ENCODE assay signal across 9 cellular contexts in the genomic region with DNA sequence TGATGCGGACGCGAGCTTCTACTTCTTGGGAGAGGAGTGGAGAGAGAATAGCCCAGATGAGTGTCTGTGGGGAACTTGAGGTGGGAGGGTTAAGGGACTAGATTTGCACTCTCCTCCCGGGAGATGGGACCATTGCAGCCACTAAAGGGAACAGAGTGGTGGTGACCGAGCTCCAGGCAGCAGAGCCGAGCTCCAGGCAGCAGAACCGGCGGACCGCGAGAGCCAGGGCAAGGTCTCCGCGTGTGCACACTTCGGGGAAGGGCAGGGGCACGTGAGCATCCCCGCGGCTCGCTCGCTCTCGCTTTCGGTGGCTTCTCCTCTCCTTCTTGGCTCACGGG. TPM values are rescaled to one million over a fixed set of nuclear protein-coding genes. Genes with fewer than 3 reads are reported as not detected.
DNase-seq lines count a peak whose midpoint lies in the region; ATAC-seq and TF ChIP-seq lines count a peak whose summit lies in the region.
"Had no signal": no experiment of that assay in that cellular context is flagged by ENCODE, and none has a peak within 500 bp of the region (broad histone marks: within the 10 kb centered on the region; RNA-seq: fewer than 3 reads in every experiment).

No MANE protein-coding gene starts in this region.

- TF ChIP-seq POLR2A in esophagus muscularis mucosa (IDR thresholded peaks at IDR 0.05; ENCODE audit: low read depth) = no peak

- no peaks in the 10 kb centered on the region for H3K79me2 ChIP-seq in osteoblast (ENCODE audit: insufficient read depth, low read length)

- no peak overlapping the region for H3K27ac ChIP-seq in CD8-positive, alpha-beta T cell (ENCODE audit: low read depth, low read length)
- H3K27ac ChIP-seq in esophagus muscularis mucosa (replicated peaks in 1 of 4) (no peak overlapping the region), osteoblast (ENCODE audit: low read depth, low read length) (no peak overlapping the region)

- H3K9ac ChIP-seq in NT2/D1 (ENCODE audit: insufficient read length, low read depth) = peak overlapping the region; percentile 99

- H3K36me3 Mint-ChIP-seq in CD8-positive, alpha-beta T cell = no peaks in the 10 kb centered on the region

- peaks cover 54% of the 10 kb centered on the region for H3K27me3 Mint-ChIP-seq in CD8-positive, alpha-beta T cell (ENCODE audit: low read depth)

- no peaks in the 10 kb centered on the region for H3K9me3 Mint-ChIP-seq in CD8-positive, alpha-beta T cell

- H3K9me3 ChIP-seq in CD8-positive, alpha-beta T cell (ENCODE audit: low read length) = no peaks in the 10 kb centered on the region
- H3K9me3 ChIP-seq in NT2/D1 (ENCODE audit: insufficient read depth, low read length) (no peaks in the 10 kb centered on the region), esophagus muscularis mucosa (no peaks in the 10 kb centered on the region), osteoblast (ENCODE audit: low read depth, low read length) (no peaks in the 10 kb centered on the region)

- intact Hi-C loops in CD8-positive, alpha-beta T cell (cut with DNase I, micrococcal nuclease) = no loop called here
- intact Hi-C loops in esophagus muscularis mucosa (cut with DNase I) = no loop called here

- peak overlapping the region; percentile 37 for H3K4me3 ChIP-seq in CD8-positive, alpha-beta T cell (ENCODE audit: low read depth, low read length)
- H3K4me3 ChIP-seq in NT2/D1 (ENCODE audit: insufficient read length, low read depth) (peak overlapping the region; percentile 80), esophagus muscularis mucosa (peak overlapping the region; percentile 60 to 69 (median 62)), osteoblast (ENCODE audit: insufficient read depth, low read length) (peak overlapping the region; percentile 49)

- peak overlapping the region; percentile 73 for H3K4me3 Mint-ChIP-seq in CD8-positive, alpha-beta T cell

- no peak for TF ChIP-seq EP300 in esophagus muscularis mucosa (IDR thresholded peaks at IDR 0.05)

- DNase-seq in CD8-positive, alpha-beta T cell = no peak
- no peak for DNase-seq in NT2/D1 (ENCODE audit: low read depth, low spot score)
- DNase-seq in esophagus muscularis mucosa (ENCODE audit: extremely low spot score) = no peak
- DNase-seq in osteoblast (ENCODE audit: insufficient read length, low spot score, missing footprints) = peak; percentile 83
- DNase-seq in 8988T = no peak
- DNase-seq in kidney tubule cell (ENCODE audit: low spot score) = no peak
- DNase-seq in AG08395 (ENCODE audit: low spot score) = no peak

- H2AFZ ChIP-seq in osteoblast (ENCODE audit: low read length) = no peak overlapping the region

- no peak for TF ChIP-seq CTCF in CD8-positive, alpha-beta T cell (IDR thresholded peaks at IDR 0.05)
- TF ChIP-seq CTCF in esophagus muscularis mucosa (IDR thresholded peaks at IDR 0.05) (no peak), osteoblast (IDR thresholded peaks at IDR 0.05; ENCODE audit: extremely low read depth, low read depth, low read length) (no peak)

- POLR2A ChIA-PET in CD8-positive, alpha-beta T cell (lab: Charles Lee) = no interaction called here

- under 1% methylated on average over 21 of the region's 21 CpGs for WGBS in esophagus muscularis mucosa

- H3K36me3 ChIP-seq in CD8-positive, alpha-beta T cell (ENCODE audit: insufficient read depth, low read length) = no peaks in the 10 kb centered on the region
- H3K36me3 ChIP-seq in NT2/D1 (ENCODE audit: insufficient read depth, insufficient read length, low read length) (peaks cover 49% of the 10 kb centered on the region), esophagus muscularis mucosa (no peaks in the 10 kb centered on the region), osteoblast (ENCODE audit: insufficient read depth, low read length) (no peaks in the 10 kb centered on the region)

- CTCF ChIA-PET in CD8-positive, alpha-beta T cell (lab: Charles Lee) = interaction anchor here (6.4 kb wide), 1 partner anchor 9 kb away, joined by 35 read pairs; no protein-coding TSS in a partner anchor

- H4K20me1 ChIP-seq in osteoblast (ENCODE audit: insufficient read depth, low read length) = no peaks in the 10 kb centered on the region

- H3K4me1 Mint-ChIP-seq in CD8-positive, alpha-beta T cell (ENCODE audit: low read depth) = peaks cover 17% of the 10 kb centered on the region

- peaks cover 17% of the 10 kb centered on the region for H3K27me3 ChIP-seq in CD8-positive, alpha-beta T cell (ENCODE audit: insufficient read depth, low read length)
- H3K27me3 ChIP-seq in NT2/D1 (ENCODE audit: insufficient read depth, insufficient read length) (no peaks in the 10 kb centered on the region), esophagus muscularis mucosa (peaks cover 0 to 83% (median 24%) of the 10 kb centered on the region in 4 donors), osteoblast (ENCODE audit: insufficient read depth, low read length) (peaks cover 65% of the 10 kb centered on the region)

- H3K4me1 ChIP-seq in CD8-positive, alpha-beta T cell (ENCODE audit: insufficient read depth, low read length) = peaks cover 4% of the 10 kb centered on the region
- peaks cover 26% of the 10 kb centered on the region for H3K4me1 ChIP-seq in NT2/D1 (ENCODE audit: insufficient read depth, insufficient read length)
- H3K4me1 ChIP-seq in esophagus muscularis mucosa = peaks cover 13 to 27% (median 22%) of the 10 kb centered on the region in 4 donors
- H3K4me1 ChIP-seq in osteoblast (ENCODE audit: insufficient read depth, low read length) = no peaks in the 10 kb centered on the region

- no peak for ATAC-seq in CD8-positive, alpha-beta T cell
- ATAC-seq in HG03095 (IDR thresholded peaks at IDR 0.05; ENCODE audit: unreplicated experiment) = no peak

- H3K4me2 ChIP-seq in osteoblast (ENCODE audit: insufficient read depth, low read length) = peak overlapping the region; percentile 75

- no peak overlapping the region for H3K27ac Mint-ChIP-seq in CD8-positive, alpha-beta T cell

RNA-seq across cellular contexts. Expression of gene IGDCC3, which starts 1.1 kb away (rescaled TPM):
- not detected for total RNA-seq in CD8-positive, alpha-beta T cell
- total RNA-seq in esophagus muscularis mucosa (under 1 TPM in 1 of 4 donors, not detected in 3; 0.17 TPM), osteoblast (0.29 TPM in 1 of 2 replicates, not detected in the other)
- total RNA-seq: subcutaneous adipose tissue had no signal

RNA-seq across cellular contexts. Expression of gene IGDCC4, which starts 46.0 kb away (rescaled TPM):
- total RNA-seq in CD8-positive, alpha-beta T cell = under 1 TPM in 1 of 2 experiments, not detected in 1; 0.08 TPM
- total RNA-seq in esophagus muscularis mucosa (1 to 10 TPM in 3 of 4 donors, under 1 TPM in 1; 0.52 to 2.8 (median 2.2) TPM), osteoblast (3.6 and 6.2 TPM in 2 replicates)
